29 cellular contexts compared by ENCODE assay signal in the genomic region with DNA sequence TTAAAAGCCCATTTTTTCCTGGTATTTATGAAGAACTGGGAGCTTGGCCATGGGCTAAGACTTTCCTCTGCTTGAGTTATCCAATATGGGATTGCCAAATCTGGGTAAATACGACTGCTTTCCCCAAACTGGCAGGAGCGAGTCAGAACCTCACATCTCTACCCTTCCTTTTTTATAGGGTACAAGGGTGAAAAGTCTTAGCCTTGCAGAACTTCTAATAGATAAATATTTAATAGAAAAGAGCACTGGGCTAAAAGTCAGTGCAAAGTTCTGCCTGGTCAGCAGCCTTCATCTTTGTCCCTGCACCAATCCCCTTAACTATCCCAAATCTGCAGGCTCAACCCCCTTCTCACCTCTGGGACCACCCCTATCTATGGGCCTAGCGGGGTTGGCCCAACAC.
"Had no signal": no experiment of that assay in that cellular context is flagged by ENCODE, and none has a peak within 500 bp of the region (broad histone marks: within the 10 kb centered on the region; RNA-seq: fewer than 3 reads in every experiment).

No MANE protein-coding gene starts in this region.

- H3K4me3 Mint-ChIP-seq: memory B cell; naive thymus-derived CD4-positive, alpha-beta T cell; natural killer cell treated with Interleukin-12 subunit alpha and Interleukin-12 subunit beta and Interleukin-15 and Interleukin-18, amount 100 ng/mL, for 72 hours; stimulated activated memory B cell treated with anti-CD40 and anti-IgM and Interleukin-4, amounts not matched to agents 10 μg/mL and 1 μg/mL and 100 μg/mL, for 72 hours; stimulated activated naive CD8-positive, alpha-beta T cell treated with anti-CD3 and anti-CD28 coated beads, Interleukin-15, amount 100 ng/mL, for 72 hours had no signal

- H3K27ac Mint-ChIP-seq: memory B cell; natural killer cell treated with Interleukin-12 subunit alpha and Interleukin-12 subunit beta and Interleukin-15 and Interleukin-18, amount 100 ng/mL, for 72 hours; progenitor cell of endocrine pancreas; stimulated activated memory B cell treated with anti-CD40 and anti-IgM and Interleukin-4, amounts not matched to agents 10 μg/mL and 1 μg/mL and 100 μg/mL, for 72 hours; stimulated activated naive CD8-positive, alpha-beta T cell treated with anti-CD3 and anti-CD28 coated beads, Interleukin-15, amount 100 ng/mL, for 72 hours had no signal

- H3K27me3 ChIP-seq: ovary, right atrium auricular region, testis, thyroid gland, transverse colon, upper lobe of left lung had no signal

- H3K4me3 ChIP-seq: left lung, lung, mucosa of descending colon, ovary, right atrium auricular region, skin epidermis, testis, thyroid gland, transverse colon, upper lobe of left lung had no signal

- H3K9me3 Mint-ChIP-seq: memory B cell; natural killer cell treated with Interleukin-12 subunit alpha and Interleukin-12 subunit beta and Interleukin-15 and Interleukin-18, amount 100 ng/mL, for 72 hours; stimulated activated memory B cell treated with anti-CD40 and anti-IgM and Interleukin-4, amounts not matched to agents 10 μg/mL and 1 μg/mL and 100 μg/mL, for 72 hours; stimulated activated naive CD8-positive, alpha-beta T cell treated with anti-CD3 and anti-CD28 coated beads, Interleukin-15, amount 100 ng/mL, for 72 hours had no signal

- H3K4me1 ChIP-seq: right atrium auricular region, testis, thyroid gland, transverse colon had no signal

- H3K36me3 ChIP-seq: left lung, ovary, right atrium auricular region, thyroid gland, transverse colon, upper lobe of left lung had no signal

- H3K4me1 Mint-ChIP-seq: stimulated activated naive CD8-positive, alpha-beta T cell treated with anti-CD3 and anti-CD28 coated beads, Interleukin-15, amount 100 ng/mL, for 72 hours had no signal

- ATAC-seq: left lung; mucosa of descending colon; naive thymus-derived CD4-positive, alpha-beta T cell; sciatic nerve; stimulated activated memory B cell treated with anti-CD40 and anti-IgM and Interleukin-4, amounts not matched to agents 10 μg/mL and 1 μg/mL and 100 μg/mL, for 72 hours; stimulated activated naive CD8-positive, alpha-beta T cell treated with anti-CD3 and anti-CD28 coated beads, Interleukin-15, amount 100 ng/mL, for 72 hours had no signal

- H3K27me3 Mint-ChIP-seq: progenitor cell of endocrine pancreas; stimulated activated memory B cell treated with anti-CD40 and anti-IgM and Interleukin-4, amounts not matched to agents 10 μg/mL and 1 μg/mL and 100 μg/mL, for 72 hours had no signal

- H3K27ac ChIP-seq: left lung, ovary, right atrium auricular region, skin epidermis, testis, thyroid gland, transverse colon, upper lobe of left lung had no signal

- FAIRE-seq: keratinocyte, urothelium cell line had no signal

- H3K36me3 Mint-ChIP-seq: memory B cell; naive thymus-derived CD4-positive, alpha-beta T cell; natural killer cell treated with Interleukin-12 subunit alpha and Interleukin-12 subunit beta and Interleukin-15 and Interleukin-18, amount 100 ng/mL, for 72 hours; stimulated activated memory B cell treated with anti-CD40 and anti-IgM and Interleukin-4, amounts not matched to agents 10 μg/mL and 1 μg/mL and 100 μg/mL, for 72 hours had no signal

- DNase-seq: head of caudate nucleus; hippocampal formation; kidney glomerular epithelial cell; left cardiac atrium; left lung; midbrain; mucosa of descending colon; naive thymus-derived CD4-positive, alpha-beta T cell; ovary; stimulated activated CD4-positive, alpha-beta T cell treated with anti-CD3 and anti-CD28 coated beads, Interleukin-12 subunit alpha, Interleukin-12 subunit beta, amount 100 ng/mL, for 4 hours; stimulated activated CD4-positive, alpha-beta T cell treated with anti-CD3 and anti-CD28 coated beads, Interleukin-15, amount 100 ng/mL, for 24 hours; stimulated activated CD4-positive, alpha-beta T cell treated with anti-CD3 and anti-CD28 coated beads, Interleukin-4, amount 100 ng/mL, for 4 hours; stimulated activated CD8-positive, alpha-beta memory T cell treated with anti-CD3 and anti-CD28 coated beads, Interleukin-4, amount 100 ng/mL, for 48 hours; stimulated activated naive CD4-positive, alpha-beta T cell treated with Interleukin-2 at 50 U/mL for 16 hours; stimulated activated naive CD8-positive, alpha-beta T cell treated with anti-CD3 and anti-CD28 coated beads, Interleukin-15, amount 100 ng/mL, for 72 hours; testis; thyroid gland; transverse colon; upper lobe of left lung had no signal

- H3K9me3 ChIP-seq: left lung, mucosa of descending colon, ovary, right atrium auricular region, testis, thyroid gland, transverse colon, upper lobe of left lung had no signal
